In genomic region chr3:170228093-170228766, GRCh38 we compare ENCODE assay signal across 13 cellular contexts. TPM values are rescaled to one million over a fixed set of nuclear protein-coding genes. Genes with fewer than 3 reads are reported as not detected.
DNase-seq lines count a peak whose midpoint lies in the region; ATAC-seq, FAIRE-seq and TF ChIP-seq lines count a peak whose summit lies in the region.
"Had no signal": no experiment of that assay in that cellular context is flagged by ENCODE, and none has a peak within 500 bp of the region (broad histone marks: within the 10 kb centered on the region; RNA-seq: fewer than 3 reads in every experiment).

No MANE protein-coding gene starts in this region.

- H3K4me2 ChIP-seq in GM12878 (ENCODE audit: control insufficient read depth, insufficient read depth), result no peak overlapping the region

- peak overlapping the region; percentile 3 for H3K4me3 Mint-ChIP-seq in HFFc6
- H3K4me3 Mint-ChIP-seq in T-helper 2 cell treated with Interferon-gamma antibody and Interleukin-4, amounts not matched to agents 5 μg/mL and 100 μg/mL, for 36 hours, result no peak overlapping the region
- H3K4me3 Mint-ChIP-seq: CD8-positive, alpha-beta T cell; stimulated activated naive CD8-positive, alpha-beta T cell treated with anti-CD3 and anti-CD28 coated beads, Interleukin-15, Interleukin-2, amounts not matched to agents 100 ng/mL and 50 ng/mL, for 24 hours had no signal

- no peak overlapping the region for H3K4me3 ChIP-seq in GM12878
- H3K4me3 ChIP-seq in tibial artery, result no peak overlapping the region

- TF ChIP-seq POLR2A in GM12878 (IDR thresholded peaks at IDR 0.05; ENCODE audit: low read depth, low read length), result no peak

- CTCF ChIA-PET in GM12878 (lab: Yijun Ruan, JAX), result no interaction called here

- H3K9me3 ChIP-seq in GM12878 (replicated peaks; ENCODE audit: control insufficient read depth, insufficient read depth, low read length) (no peaks in the 10 kb centered on the region), tibial artery (no peaks in the 10 kb centered on the region)

- H3K36me3 ChIP-seq in GM12878 (ENCODE audit: control insufficient read depth in 2 of 2, insufficient read depth in 2 of 2, low read length in 1 of 2) (no peaks in the 10 kb centered on the region), tibial artery (no peaks in the 10 kb centered on the region)

- no peak for TF ChIP-seq RAD21 in GM12878 (IDR thresholded peaks at IDR 0.05; ENCODE audit: insufficient read depth, low read depth, low read length)

- intact Hi-C loops in GM12878 (cut with micrococcal nuclease; ENCODE audit: unreplicated experiment), result no loop called here
- intact Hi-C loops in tibial artery (cut with DNase I; ENCODE audit: low total_unique reads), result loop anchor here (5.0 to 10.0 kb wide), 2 partner anchors 41 to 517 kb away; no protein-coding TSS in a partner anchor

- in situ Hi-C loops in GM12878 (cut with MboI), result no loop called here

- ATAC-seq in GM12878 (no peak; the same call in 2 of the 3 replicates), HG02981 (IDR thresholded peaks at IDR 0.05; ENCODE audit: unreplicated experiment) (no peak)
- ATAC-seq: CD8-positive, alpha-beta T cell had no signal

- POLR2A ChIA-PET in GM12878 (lab: Charles Lee), result no interaction called here

- no TSS peak for BruUV-seq in GM12878 (replicated peaks; lab: Mats Ljungman, UMichigan)

- H3K79me2 ChIP-seq in GM12878 (ENCODE audit: control insufficient read depth, insufficient read depth, low read length), result peaks cover 3% of the 10 kb centered on the region

- H3K9me3 Mint-ChIP-seq in HFFc6, result no peaks in the 10 kb centered on the region
- H3K9me3 Mint-ChIP-seq in T-helper 2 cell treated with Interferon-gamma antibody and Interleukin-4, amounts not matched to agents 5 μg/mL and 100 μg/mL, for 36 hours, result no peaks in the 10 kb centered on the region
- H3K9me3 Mint-ChIP-seq: CD8-positive, alpha-beta T cell; stimulated activated naive CD8-positive, alpha-beta T cell treated with anti-CD3 and anti-CD28 coated beads, Interleukin-15, Interleukin-2, amounts not matched to agents 100 ng/mL and 50 ng/mL, for 24 hours had no signal

- H3K27me3 ChIP-seq in GM12878 (replicated peaks in 1 of 2; ENCODE audit: control insufficient read depth in 2 of 2, insufficient read depth in 2 of 2, low read length in 1 of 2), result no peaks in the 10 kb centered on the region
- no peaks in the 10 kb centered on the region for H3K27me3 ChIP-seq in tibial artery

- WGBS in GM12878 (ENCODE audit: insufficient coverage, insufficient replicate concordance, low lambda C conversion rate, missing lambda C conversion rate), result 66% methylated on average over 2 of the region's 2 CpGs

- TF ChIP-seq CTCF in HFFc6 (IDR thresholded peaks at IDR 0.05) (no peak), GM12878 (IDR thresholded peaks at IDR 0.05 in 2 of 3, conservative IDR thresholded peaks at IDR 0.05 in 1 of 3; ENCODE audit: control insufficient read depth in 2 of 3, extremely low read depth in 1 of 3, insufficient read depth in 1 of 3, low read depth in 3 of 3, low read length in 3 of 3) (no peak), tibial artery (IDR thresholded peaks at IDR 0.05) (no peak)

- no peak overlapping the region for H3K9ac ChIP-seq in GM12878 (ENCODE audit: control insufficient read depth, insufficient read depth, low read length)

- peak overlapping the region; percentile 16 for H3K27ac Mint-ChIP-seq in HFFc6
- no peak overlapping the region for H3K27ac Mint-ChIP-seq in T-helper 2 cell treated with Interferon-gamma antibody and Interleukin-4, amounts not matched to agents 5 μg/mL and 100 μg/mL, for 36 hours
- H3K27ac Mint-ChIP-seq: CD8-positive, alpha-beta T cell; stimulated activated naive CD8-positive, alpha-beta T cell treated with anti-CD3 and anti-CD28 coated beads, Interleukin-15, Interleukin-2, amounts not matched to agents 100 ng/mL and 50 ng/mL, for 24 hours had no signal

- no peak for TF ChIP-seq EP300 in GM12878 (IDR thresholded peaks at IDR 0.05; ENCODE audit: borderline replicate concordance in 1 of 2, control insufficient read depth in 1 of 2, low read depth in 2 of 2, low read length in 2 of 2)

- no peak overlapping the region for H3K27ac ChIP-seq in GM12878 (ENCODE audit: control insufficient read depth, insufficient read depth)
- peak overlapping the region; percentile 13 to 24 for H3K27ac ChIP-seq in tibial artery

- H3K4me1 Mint-ChIP-seq in HFFc6 (ENCODE audit: low read depth), result peaks cover 75% of the 10 kb centered on the region
- peaks cover 22% of the 10 kb centered on the region for H3K4me1 Mint-ChIP-seq in T-helper 2 cell treated with Interferon-gamma antibody and Interleukin-4, amounts not matched to agents 5 μg/mL and 100 μg/mL, for 36 hours (ENCODE audit: low read depth)

- FAIRE-seq in GM12878 (lab: Jason Lieb, UNC), result peak; percentile 54

- no peak overlapping the region for H2AFZ ChIP-seq in GM12878 (ENCODE audit: control insufficient read depth, low read depth, low read length)

- H4K20me1 ChIP-seq in GM12878 (ENCODE audit: control insufficient read depth, insufficient read depth), result no peaks in the 10 kb centered on the region

- DNase-seq in HFFc6 (peak; percentile 36), GM12878 (ENCODE audit: low read depth, low spot score) (no peak), kidney tubule cell (ENCODE audit: low spot score) (peak; percentile 65), tibial artery (no peak)
- DNase-seq in activated CD8-positive, alpha-beta memory T cell treated with anti-CD3 and anti-CD28 coated beads, Interleukin-2, amount 50 U/mL, for 4 hours, result no peak
- no peak for DNase-seq in T-helper 2 cell treated with Interferon-gamma antibody and Interleukin-4, amounts not matched to agents 5 μg/mL and 100 μg/mL, for 36 hours (ENCODE audit: low spot score)
- DNase-seq: activated gamma-delta T cell; CD8-positive, alpha-beta T cell; NCI-H1436; NCI-H748 treated with DMSO at 0.1 percent for 48 hours; SHP77 had no signal

- SMC1A ChIA-PET in GM12878 (lab: Charles Lee; ENCODE audit: uncharacterized antibody, unreplicated experiment), result no interaction called here

- H3K36me3 Mint-ChIP-seq in HFFc6 (ENCODE audit: low read depth), result peaks cover 9% of the 10 kb centered on the region; the same call in 1 of the 2 replicates
- H3K36me3 Mint-ChIP-seq in T-helper 2 cell treated with Interferon-gamma antibody and Interleukin-4, amounts not matched to agents 5 μg/mL and 100 μg/mL, for 36 hours (ENCODE audit: low read depth), result no peaks in the 10 kb centered on the region

- H3K4me1 ChIP-seq in GM12878 (ENCODE audit: control insufficient read depth, insufficient read depth, low read length) (no peaks in the 10 kb centered on the region), tibial artery (peaks cover 0 to 63% (median 25%) of the 10 kb centered on the region in 4 donors)

- H3K27me3 Mint-ChIP-seq in HFFc6 (ENCODE audit: insufficient read depth), result no peaks in the 10 kb centered on the region; the same call in 1 of the 2 replicates
- no peaks in the 10 kb centered on the region for H3K27me3 Mint-ChIP-seq in T-helper 2 cell treated with Interferon-gamma antibody and Interleukin-4, amounts not matched to agents 5 μg/mL and 100 μg/mL, for 36 hours (ENCODE audit: low read depth)
- H3K27me3 Mint-ChIP-seq: stimulated activated naive CD8-positive, alpha-beta T cell treated with anti-CD3 and anti-CD28 coated beads, Interleukin-15, Interleukin-2, amounts not matched to agents 100 ng/mL and 50 ng/mL, for 24 hours had no signal

- RAD21 ChIA-PET in GM12878 (lab: Charles Lee; ENCODE audit: unreplicated experiment), result no interaction called here

TF ChIP-seq in GM12878, 131 proteins besides CTCF, POLR2A, EP300 and RAD21 (continues in another document):
- TF ChIP-seq FOXM1 (IDR thresholded peaks at IDR 0.05; ENCODE audit: low read depth, low read length), result no peak
- no peak for TF ChIP-seq ZZZ3 (IDR thresholded peaks at IDR 0.05; ENCODE audit: control insufficient read depth, insufficient read length, low read depth)
- no peak for TF ChIP-seq JUNB (IDR thresholded peaks at IDR 0.05)
- no peak for TF ChIP-seq ZBED1 (IDR thresholded peaks at IDR 0.05; ENCODE audit: borderline replicate concordance)

RNA-seq across cellular contexts. Expression of gene PRKCI, which starts 6.0 kb away (rescaled TPM):
- total RNA-seq in HFFc6 (2021; fragmentation: NEBNext Ultra II Directional; extraction: Animal tissue kit (Norgen Biotek cat#: 25700)), result 10 to 100 TPM; 24.9 to 32.5 (median 27.7) TPM
- total RNA-seq in GM12878 (2013; cell fraction: nucleolus; rRNA removed), result 16.3 and 22.2 TPM in 2 replicates
- 12.0 and 14.4 TPM in 2 replicates for total RNA-seq in GM12878 (2014; rRNA removed)
- total RNA-seq in GM12878 (2014; rRNA removed; fragmentation: Illumina TruSeq; extraction: Trizol), result 14.1 and 14.6 TPM in 2 replicates
- total RNA-seq in GM12878 (2021), result 9.5 and 10.8 TPM in 2 replicates
- 2.3 TPM for polyA plus RNA-seq in GM12878 (2011; ENCODE audit: low read depth)
- polyA plus RNA-seq in GM12878 (2011; rRNA removed), result 11.7 and 19.0 TPM in 2 replicates
- 4.1 and 5.7 TPM in 2 replicates for polyA plus RNA-seq in GM12878 (2011; cell fraction: cytosol; rRNA removed)
- 4.6 and 5.1 TPM in 2 replicates for polyA plus RNA-seq in GM12878 (2011; cell fraction: nucleus; rRNA removed)
- polyA plus RNA-seq in GM12878 (2012), result 5.3 and 5.6 TPM in 2 replicates
- polyA plus RNA-seq in GM12878 (2014; fragmentation: Illumina TruSeq; extraction: Trizol), result 12.4 and 15.8 TPM in 2 replicates
- 1 to 10 TPM; 3.5 to 4.9 TPM for polyA plus RNA-seq in GM12878 (2014; fragmentation: Nextera tagmentation; extraction: Ambion mirVana)
- 8.0 and 8.6 TPM in 2 replicates for polyA plus RNA-seq in GM12878 (2014; rRNA removed)
- polyA plus RNA-seq in GM12878 (2016; fragmentation: Nextera tagmentation; extraction: Ambion mirVana), result 10 to 100 TPM; 13.8 to 15.4 TPM
- polyA minus RNA-seq in GM12878 (2011; rRNA and poly(A)+ RNA removed), result 10.1 and 14.4 TPM in 2 replicates
- 6.3 and 7.8 TPM in 2 replicates for polyA minus RNA-seq in GM12878 (2011; cell fraction: cytosol; rRNA and poly(A)+ RNA removed)
- 5.2 and 11.9 TPM in 2 replicates for polyA minus RNA-seq in GM12878 (2011; cell fraction: nucleus; rRNA and poly(A)+ RNA removed)

RNA-seq across cellular contexts. Expression of gene PHC3, which starts 46.7 kb away (rescaled TPM):
- 10 to 100 TPM; 38.8 to 61.3 (median 55.7) TPM for total RNA-seq in HFFc6 (2021; fragmentation: NEBNext Ultra II Directional; extraction: Animal tissue kit (Norgen Biotek cat#: 25700))
- total RNA-seq in GM12878 (2013; cell fraction: nucleolus; rRNA removed), result 197 and 221 TPM in 2 replicates
- 14.2 and 15.2 TPM in 2 replicates for total RNA-seq in GM12878 (2014; rRNA removed)
- 20.5 and 25.2 TPM in 2 replicates for total RNA-seq in GM12878 (2014; rRNA removed; fragmentation: Illumina TruSeq; extraction: Trizol)
- total RNA-seq in GM12878 (2021), result 25.4 and 31.0 TPM in 2 replicates
- polyA plus RNA-seq in GM12878 (2011; ENCODE audit: low read depth), result 37.7 TPM
- polyA plus RNA-seq in GM12878 (2011; rRNA removed), result 36.4 and 58.0 TPM in 2 replicates
- polyA plus RNA-seq in GM12878 (2011; cell fraction: cytosol; rRNA removed), result 49.1 and 49.2 TPM in 2 replicates
- polyA plus RNA-seq in GM12878 (2011; cell fraction: nucleus; rRNA removed), result 60.0 and 88.0 TPM in 2 replicates
- polyA plus RNA-seq in GM12878 (2012), result 22.3 and 53.4 TPM in 2 replicates
- 18.9 and 21.4 TPM in 2 replicates for polyA plus RNA-seq in GM12878 (2014; fragmentation: Illumina TruSeq; extraction: Trizol)
- polyA plus RNA-seq in GM12878 (2014; fragmentation: Nextera tagmentation; extraction: Ambion mirVana), result 1 to 10 TPM; 3.3 to 5.8 TPM
- 12.1 and 15.0 TPM in 2 replicates for polyA plus RNA-seq in GM12878 (2014; rRNA removed)
- 10 to 100 TPM; 57.7 to 62.3 TPM for polyA plus RNA-seq in GM12878 (2016; fragmentation: Nextera tagmentation; extraction: Ambion mirVana)
- polyA minus RNA-seq in GM12878 (2011; rRNA and poly(A)+ RNA removed), result 172 and 238 TPM in 2 replicates
- polyA minus RNA-seq in GM12878 (2011; cell fraction: cytosol; rRNA and poly(A)+ RNA removed), result 15.1 and 18.0 TPM in 2 replicates
- 87.3 and 97.9 TPM in 2 replicates for polyA minus RNA-seq in GM12878 (2011; cell fraction: nucleus; rRNA and poly(A)+ RNA removed)

Comparison
In these comparisons a context has a peak if more than half of its experiments do, and no peak if none do; other contexts are left out.
1. DNase-seq: peak in HFFc6 (single experiment) and kidney tubule cell (single experiment); none in GM12878 (single experiment), tibial artery (0 of 2), activated CD8-positive, alpha-beta memory T cell treated with anti-CD3 and anti-CD28 coated beads, Interleukin-2, amount 50 U/mL, for 4 hours (single experiment) and T-helper 2 cell treated with Interferon-gamma antibody and Interleukin-4, amounts not matched to agents 5 μg/mL and 100 μg/mL, for 36 hours (single experiment).